ENCODE assay signal across 1 cellular context in genomic region chr15:91243806-91244205, GRCh38.
TF ChIP-seq lines count a peak whose summit lies in the region.

No MANE protein-coding gene starts in this region.

TF ChIP-seq in SK-N-SH treated with all-trans-retinoic acid at 6 μM for 48 hours, 23 proteins besides CTCF, POLR2A, EP300 and RAD21 (continued from another document):
- TF ChIP-seq TSHZ2 (CRISPR knock-in tag; IDR thresholded peaks at IDR 0.05): no peak
- TF ChIP-seq ZNF70 (CRISPR knock-in tag; IDR thresholded peaks at IDR 0.05): no peak
- TF ChIP-seq ISL1 (CRISPR knock-in tag; IDR thresholded peaks at IDR 0.05): no peak
- TF ChIP-seq OSR1 (CRISPR knock-in tag; IDR thresholded peaks at IDR 0.05): no peak
- no peak for TF ChIP-seq ZNF565 (CRISPR knock-in tag; conservative IDR thresholded peaks at IDR 0.05; ENCODE audit: low read depth)
- no peak for TF ChIP-seq CSRNP3 (CRISPR knock-in tag; IDR thresholded peaks at IDR 0.05)
- TF ChIP-seq POU6F1 (CRISPR knock-in tag; IDR thresholded peaks at IDR 0.05; ENCODE audit: borderline replicate concordance, low read depth): no peak
- TF ChIP-seq ARNTL (CRISPR knock-in tag; IDR thresholded peaks at IDR 0.05; ENCODE audit: borderline replicate concordance, low read depth): no peak
- no peak for TF ChIP-seq ZFP30 (CRISPR knock-in tag; IDR thresholded peaks at IDR 0.05)
- TF ChIP-seq ZNF8 (CRISPR knock-in tag; IDR thresholded peaks at IDR 0.05): no peak
